In the genomic region with DNA sequence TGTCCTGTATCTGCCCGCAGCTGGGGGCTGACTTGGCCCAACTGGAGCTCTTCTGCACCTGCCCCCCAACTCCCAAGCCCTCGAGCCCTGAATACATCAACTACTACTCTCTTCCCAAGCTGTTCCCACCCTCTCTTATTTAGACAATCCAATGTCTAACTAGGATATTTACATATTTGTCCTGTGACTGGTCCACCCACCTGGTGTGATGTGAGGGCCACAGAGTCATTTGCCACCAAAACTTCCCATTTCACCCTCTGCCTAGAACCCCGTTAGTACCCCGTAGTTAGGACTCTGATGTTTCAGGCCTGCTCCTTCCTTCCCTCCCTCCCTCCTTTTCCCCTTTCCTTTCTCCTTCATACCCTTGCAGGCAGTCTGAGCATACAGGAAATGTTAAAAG, we compare ENCODE assay signal across 26 cellular contexts. TPM values are rescaled to one million over a fixed set of nuclear protein-coding genes. Genes with fewer than 3 reads are reported as not detected.
DNase-seq lines count a peak whose midpoint lies in the region; ATAC-seq and TF ChIP-seq lines count a peak whose summit lies in the region.
"Had no signal": no experiment of that assay in that cellular context is flagged by ENCODE, and none has a peak within 500 bp of the region (broad histone marks: within the 10 kb centered on the region; RNA-seq: fewer than 3 reads in every experiment).

No MANE protein-coding gene starts in this region.

- H3K9me3 ChIP-seq in BLaER1 (no peaks in the 10 kb centered on the region), Caco-2 (no peaks in the 10 kb centered on the region), T-helper 17 cell (ENCODE audit: control insufficient read depth, low read length, poor library complexity, severe bottlenecking) (no peaks in the 10 kb centered on the region), sigmoid colon (no peaks in the 10 kb centered on the region)
- H3K9me3 ChIP-seq: A549, Peyer's patch, SK-N-SH had no signal

- peaks cover 52% of the 10 kb centered on the region for H3K4me1 ChIP-seq in BLaER1
- H3K4me1 ChIP-seq in Caco-2 = no peaks in the 10 kb centered on the region
- H3K4me1 ChIP-seq in sigmoid colon = peaks cover 0 to 11% (median 3%) of the 10 kb centered on the region in 4 donors

- H3K27me3 Mint-ChIP-seq in Caco-2 (ENCODE audit: insufficient read depth, unreplicated experiment) (peaks cover 2% of the 10 kb centered on the region), T-helper 17 cell (peaks cover 13% of the 10 kb centered on the region), glutamatergic neuron (ENCODE audit: unreplicated experiment) (peaks cover 3% of the 10 kb centered on the region)
- peaks cover 2% of the 10 kb centered on the region for H3K27me3 Mint-ChIP-seq in activated CD4-positive, alpha-beta T cell treated with anti-CD3 and anti-CD28 coated beads, Interleukin-2, amount 10 ng/mL, durations not matched to agents 24 days and 14 days

- H3K4me1 Mint-ChIP-seq in Caco-2 (ENCODE audit: low read depth, unreplicated experiment) (no peaks in the 10 kb centered on the region), T-helper 17 cell (peaks cover 13% of the 10 kb centered on the region), glutamatergic neuron (ENCODE audit: low read depth, unreplicated experiment) (peaks cover 42% of the 10 kb centered on the region)
- peaks cover 4% of the 10 kb centered on the region for H3K4me1 Mint-ChIP-seq in activated CD4-positive, alpha-beta T cell treated with anti-CD3 and anti-CD28 coated beads, Interleukin-2, amount 10 ng/mL, durations not matched to agents 24 days and 14 days

- no peaks in the 10 kb centered on the region for H3K9me3 Mint-ChIP-seq in Caco-2 (ENCODE audit: unreplicated experiment)
- H3K9me3 Mint-ChIP-seq in glutamatergic neuron (ENCODE audit: unreplicated experiment) = peaks cover 5% of the 10 kb centered on the region
- H3K9me3 Mint-ChIP-seq in activated CD4-positive, alpha-beta T cell treated with anti-CD3 and anti-CD28 coated beads, Interleukin-2, amount 10 ng/mL, durations not matched to agents 24 days and 14 days = no peaks in the 10 kb centered on the region
- H3K9me3 Mint-ChIP-seq: H9 had no signal

- peak overlapping the region; percentile 2 for H3K27ac Mint-ChIP-seq in Caco-2 (ENCODE audit: unreplicated experiment)
- H3K27ac Mint-ChIP-seq in T-helper 17 cell = peak overlapping the region; percentile 53
- peak overlapping the region; percentile 18 for H3K27ac Mint-ChIP-seq in glutamatergic neuron (ENCODE audit: unreplicated experiment)
- no peak overlapping the region for H3K27ac Mint-ChIP-seq in activated CD4-positive, alpha-beta T cell treated with anti-CD3 and anti-CD28 coated beads, Interleukin-2, amount 10 ng/mL, durations not matched to agents 24 days and 14 days
- H3K27ac Mint-ChIP-seq: B cell had no signal

- H3K36me3 Mint-ChIP-seq in Caco-2 (ENCODE audit: insufficient read depth, unreplicated experiment) = peaks cover 6% of the 10 kb centered on the region
- H3K36me3 Mint-ChIP-seq in T-helper 17 cell (ENCODE audit: low read depth) = no peaks in the 10 kb centered on the region
- no peaks in the 10 kb centered on the region for H3K36me3 Mint-ChIP-seq in glutamatergic neuron (ENCODE audit: unreplicated experiment)
- H3K36me3 Mint-ChIP-seq in activated CD4-positive, alpha-beta T cell treated with anti-CD3 and anti-CD28 coated beads, Interleukin-2, amount 10 ng/mL, durations not matched to agents 24 days and 14 days (ENCODE audit: low read depth) = peaks cover 8% of the 10 kb centered on the region

- BruUV-seq in Caco-2 (replicated peaks; lab: Mats Ljungman, UMichigan) = no TSS peak

- 65 to 74% methylated on average over 4 of the region's 4 CpGs for WGBS in sigmoid colon, 2 donors

- H3K4me2 ChIP-seq in BLaER1 = peak overlapping the region; percentile 85
- H3K4me2 ChIP-seq: A549, SK-N-SH had no signal

- TF ChIP-seq CTCF in Caco-2 (IDR thresholded peaks at IDR 0.05; ENCODE audit: insufficient read depth in 1 of 2, low read depth in 1 of 2, low read length in 1 of 2, severe bottlenecking in 1 of 2, unreplicated experiment in 1 of 2) (no peak), glutamatergic neuron (IDR thresholded peaks at IDR 0.05; ENCODE audit: partially characterized antibody, unreplicated experiment) (no peak), sigmoid colon (IDR thresholded peaks at IDR 0.05) (no peak)

- ATAC-seq in T-helper 17 cell (no peak), Right ventricle myocardium superior (ENCODE audit: poor library complexity) (no peak)
- ATAC-seq: A549, GM12878 had no signal

- H3K27ac ChIP-seq in BLaER1 (peak overlapping the region; percentile 79), sigmoid colon (no peak overlapping the region)
- H3K27ac ChIP-seq: A549, GM23248 had no signal

- no peak for TF ChIP-seq POLR2A in sigmoid colon (IDR thresholded peaks at IDR 0.05)

- no peak overlapping the region for H3K4me3 Mint-ChIP-seq in Caco-2 (ENCODE audit: unreplicated experiment)
- H3K4me3 Mint-ChIP-seq in T-helper 17 cell = no peak overlapping the region
- H3K4me3 Mint-ChIP-seq in glutamatergic neuron (ENCODE audit: unreplicated experiment) = peak overlapping the region; percentile 47
- H3K4me3 Mint-ChIP-seq in activated CD4-positive, alpha-beta T cell treated with anti-CD3 and anti-CD28 coated beads, Interleukin-2, amount 10 ng/mL, durations not matched to agents 24 days and 14 days = no peak overlapping the region
- H3K4me3 Mint-ChIP-seq: B cell, H9 had no signal

- DNase-seq in Caco-2 = no peak
- DNase-seq in T-helper 17 cell = no peak
- DNase-seq in glutamatergic neuron = no peak
- DNase-seq in activated CD4-positive, alpha-beta T cell treated with anti-CD3 and anti-CD28 coated beads, Interleukin-2, amount 10 ng/mL, durations not matched to agents 24 days and 14 days = no peak
- no peak for DNase-seq in sigmoid colon
- no peak for DNase-seq in Right ventricle myocardium superior
- DNase-seq: EL, GDM1, GM23248, H9, MV-4-11, NCI-H1105 treated with DMSO at 0.1 percent for 48 hours, NCI-H146, NCI-H2029 treated with DMSO at 0.1 percent for 48 hours, NCI-H226, NCI-H510A, OCI-M1, Peyer's patch, SK-N-SH, SW 1271 had no signal

- H3K4me3 ChIP-seq in BLaER1 (no peak overlapping the region), Caco-2 (ENCODE audit: low read depth, low read length) (no peak overlapping the region), sigmoid colon (no peak overlapping the region)
- H3K4me3 ChIP-seq: A549, GM12878, GM23248, Peyer's patch had no signal

- peak overlapping the region; percentile 60; the same call in 1 of the 2 replicates for H3K9ac ChIP-seq in BLaER1
- H3K9ac ChIP-seq: GM23248, SK-N-SH had no signal

- POLR2A ChIA-PET in Caco-2 (lab: Charles Lee) = no interaction called here

- no peak for TF ChIP-seq EP300 in sigmoid colon (IDR thresholded peaks at IDR 0.05)

- H3K36me3 ChIP-seq in BLaER1 (peaks cover 27% of the 10 kb centered on the region), Caco-2 (ENCODE audit: control insufficient read depth, insufficient read depth, low read length) (no peaks in the 10 kb centered on the region), sigmoid colon (peaks cover 0 to 14% (median 0%) of the 10 kb centered on the region in 4 donors)

- H3K27me3 ChIP-seq in BLaER1 (no peaks in the 10 kb centered on the region), Caco-2 (replicated peaks; ENCODE audit: control insufficient read depth, insufficient read depth, low read length) (peaks cover 1% of the 10 kb centered on the region; the same call in 1 of the 2 replicates), sigmoid colon (peaks cover 0 to 10% (median 2%) of the 10 kb centered on the region in 3 donors)
- H3K27me3 ChIP-seq: Peyer's patch had no signal

- intact Hi-C loops in Caco-2 (cut with micrococcal nuclease; ENCODE audit: unreplicated experiment) (no loop called here), sigmoid colon (cut with DNase I) (no loop called here), Right ventricle myocardium superior (cut with DNase I) (no loop called here)
- intact Hi-C loops in activated CD4-positive, alpha-beta T cell treated with anti-CD3 and anti-CD28 coated beads, Interleukin-2, amount 10 ng/mL, durations not matched to agents 24 days and 14 days (cut with micrococcal nuclease) = no loop called here

- H4K20me1 ChIP-seq in BLaER1 = no peaks in the 10 kb centered on the region

- CTCF ChIA-PET in Caco-2 (lab: Charles Lee) = interaction anchor here (1.1 kb wide), 1 partner anchor 62 kb away, joined by 7 read pairs; no protein-coding TSS in a partner anchor

RNA-seq across cellular contexts. Expression of gene CPLX3, which starts 6.4 kb away (rescaled TPM):
- total RNA-seq in Caco-2 (2022) (not detected in 2 replicates), T-helper 17 cell (under 1 TPM in 1 of 2 donors, not detected in 1; 0.20 TPM), glutamatergic neuron (ENCODE audit: unreplicated experiment) (0.32 TPM), sigmoid colon (under 1 TPM in 1 of 4 donors, not detected in 3; 0.41 TPM), Right ventricle myocardium superior (3.6 TPM)
- total RNA-seq in activated CD4-positive, alpha-beta T cell treated with anti-CD3 and anti-CD28 coated beads, Interleukin-2, amount 10 ng/mL, durations not matched to agents 24 days and 14 days = 0.09 TPM in 2 replicates
- polyA plus RNA-seq in sigmoid colon = under 1 TPM in 1 of 3 donors, not detected in 2; 0.28 TPM
- total RNA-seq: B cell, GM12878, GM23248, H9, MCF 10A, Peyer's patch had no signal
- polyA plus RNA-seq: A549, GM23248, SK-N-SH had no signal

RNA-seq across cellular contexts. Expression of gene ULK3, which starts 10.1 kb away (rescaled TPM):
- total RNA-seq in Caco-2 (2022) (28.2 and 33.4 TPM in 2 replicates), T-helper 17 cell (10 to 100 TPM; 44.6 to 49.0 TPM), glutamatergic neuron (ENCODE audit: unreplicated experiment) (46.5 TPM), sigmoid colon (10 to 100 TPM; 21.1 to 46.8 (median 30.6) TPM), Right ventricle myocardium superior (35.8 TPM)
- total RNA-seq in activated CD4-positive, alpha-beta T cell treated with anti-CD3 and anti-CD28 coated beads, Interleukin-2, amount 10 ng/mL, durations not matched to agents 24 days and 14 days = 52.6 and 57.3 TPM in 2 replicates
- polyA plus RNA-seq in sigmoid colon = 10 to 100 TPM; 46.9 to 48.6 (median 48.4) TPM

RNA-seq across cellular contexts. Expression of gene LMAN1L, which starts 20.2 kb away (rescaled TPM):
- not detected in 2 replicates for total RNA-seq in Caco-2 (2022)
- total RNA-seq in T-helper 17 cell = under 1 TPM; 0.82 to 0.91 TPM
- total RNA-seq in glutamatergic neuron (ENCODE audit: unreplicated experiment) = not detected
- 0.33 and 0.36 TPM in 2 replicates for total RNA-seq in activated CD4-positive, alpha-beta T cell treated with anti-CD3 and anti-CD28 coated beads, Interleukin-2, amount 10 ng/mL, durations not matched to agents 24 days and 14 days
- total RNA-seq in sigmoid colon = 1 to 10 TPM in 1 of 4 donors, not detected in 3; 1.8 TPM
- under 1 TPM in 1 of 3 donors, not detected in 2; 0.64 TPM for polyA plus RNA-seq in sigmoid colon
- 20.6 TPM for total RNA-seq in Right ventricle myocardium superior
- total RNA-seq: GM12878, GM23248, H9, HT-29, Peyer's patch had no signal
- polyA plus RNA-seq: A549, GM12878, GM23248 had no signal

RNA-seq across cellular contexts. Expression of gene SCAMP2, which starts 40.3 kb away (rescaled TPM):
- total RNA-seq in Caco-2 (2022) (97.4 and 98.5 TPM in 2 replicates), T-helper 17 cell (10 to 100 TPM; 84.1 to 86.8 TPM), glutamatergic neuron (ENCODE audit: unreplicated experiment) (35.6 TPM), sigmoid colon (10 to 100 TPM; 27.8 to 37.8 (median 36.2) TPM), Right ventricle myocardium superior (38.8 TPM)
- total RNA-seq in activated CD4-positive, alpha-beta T cell treated with anti-CD3 and anti-CD28 coated beads, Interleukin-2, amount 10 ng/mL, durations not matched to agents 24 days and 14 days = 89.4 and 94.8 TPM in 2 replicates
- polyA plus RNA-seq in sigmoid colon = 100 to 1,000 TPM in 1 of 3 donors, 10 to 100 TPM in 2; 28.7 to 131 (median 33.0) TPM

RNA-seq across cellular contexts. Expression of gene CSK, which starts 50.9 kb away (rescaled TPM):
- total RNA-seq in Caco-2 (2022) (62.7 and 62.8 TPM in 2 replicates), T-helper 17 cell (100 to 1,000 TPM; 188 to 208 TPM), glutamatergic neuron (ENCODE audit: unreplicated experiment) (72.6 TPM), sigmoid colon (10 to 100 TPM in 3 of 4 donors, 1 to 10 TPM in 1; 9.7 to 22.4 (median 14.2) TPM), Right ventricle myocardium superior (45.5 TPM)
- 332 and 340 TPM in 2 replicates for total RNA-seq in activated CD4-positive, alpha-beta T cell treated with anti-CD3 and anti-CD28 coated beads, Interleukin-2, amount 10 ng/mL, durations not matched to agents 24 days and 14 days
- 100 to 1,000 TPM in 1 of 3 donors, 10 to 100 TPM in 2; 40.8 to 125 (median 55.0) TPM for polyA plus RNA-seq in sigmoid colon
